ENCODE assay signal across 9 cellular contexts in genomic region chr16:75288596-75289120, GRCh38. TPM values are rescaled to one million over a fixed set of nuclear protein-coding genes. Genes with fewer than 3 reads are reported as not detected.
DNase-seq lines count a peak whose midpoint lies in the region; ATAC-seq and TF ChIP-seq lines count a peak whose summit lies in the region.
"Had no signal": no experiment of that assay in that cellular context is flagged by ENCODE, and none has a peak within 500 bp of the region (broad histone marks: within the 10 kb centered on the region; RNA-seq: fewer than 3 reads in every experiment).

No MANE protein-coding gene starts in this region.

- H3K27me3 ChIP-seq in PC-3 (ENCODE audit: low read length) = no peaks in the 10 kb centered on the region
- H3K27me3 ChIP-seq in stomach = no peaks in the 10 kb centered on the region
- H3K27me3 ChIP-seq: cardiac muscle cell had no signal

- H3K9me3 ChIP-seq in PC-3 (ENCODE audit: low read length) (no peaks in the 10 kb centered on the region), stomach (no peaks in the 10 kb centered on the region)

- no peak overlapping the region for H3K9ac ChIP-seq in PC-3 (ENCODE audit: low read length)

- H3K4me1 Mint-ChIP-seq in activated T-cell treated with anti-CD3 and anti-CD28 coated beads, Interleukin-2, amount 50 U/mL, for 4 hours (ENCODE audit: low read depth) = peaks cover 14% of the 10 kb centered on the region

- no peaks in the 10 kb centered on the region for H3K9me2 ChIP-seq in PC-3 (replicated peaks; ENCODE audit: low read length)

- H3K36me3 ChIP-seq in PC-3 (ENCODE audit: low read depth, low read length) = peaks cover 5% of the 10 kb centered on the region; the same call in 1 of the 2 replicates
- peaks cover 16 to 41% (median 31%) of the 10 kb centered on the region in 4 donors for H3K36me3 ChIP-seq in stomach

- H3K4me1 ChIP-seq in PC-3 (ENCODE audit: insufficient read depth, low read length) (peaks cover 12% of the 10 kb centered on the region; the same call in 1 of the 2 replicates), stomach (peaks cover 0 to 12% (median 5%) of the 10 kb centered on the region in 4 donors)

- H2AFZ ChIP-seq in PC-3 (ENCODE audit: low read length) = no peak overlapping the region

- H3K4me3 ChIP-seq in PC-3 (ENCODE audit: low read length) = no peak overlapping the region
- no peak overlapping the region for H3K4me3 ChIP-seq in stomach
- H3K4me3 ChIP-seq: cardiac muscle cell had no signal

- no peaks in the 10 kb centered on the region for H3K9me3 Mint-ChIP-seq in activated T-cell treated with anti-CD3 and anti-CD28 coated beads, Interleukin-2, amount 50 U/mL, for 4 hours

- BruUV-seq in PC-3 (replicated peaks; lab: Mats Ljungman, UMichigan) = no TSS peak

- no peaks in the 10 kb centered on the region for H3F3A ChIP-seq in PC-3 (ENCODE audit: low read length, unreplicated experiment)

- H3K27ac ChIP-seq in PC-3 (ENCODE audit: low read length) = peak overlapping the region; percentile 12; the same call in 1 of the 2 replicates
- peak overlapping the region in 3 of 5 donors; percentile 34 to 59 (median 45) for H3K27ac ChIP-seq in stomach
- H3K27ac ChIP-seq: cardiac muscle cell had no signal

- CTCF ChIA-PET in PC-3 (lab: Charles Lee) = no interaction called here

- ATAC-seq in PC-3 = no peak
- ATAC-seq in activated T-cell treated with anti-CD3 and anti-CD28 coated beads, Interleukin-2, amount 50 U/mL, for 4 hours = peak; percentile 89 to 91

- no peak for DNase-seq in PC-3
- DNase-seq in activated T-cell treated with anti-CD3 and anti-CD28 coated beads, Interleukin-2, amount 50 U/mL, for 4 hours = no peak
- peak; percentile 25 to 27 for DNase-seq in lung microvascular endothelial cell (ENCODE audit: low read depth in 2 of 2)
- no peak for DNase-seq in stomach
- DNase-seq in retina = no peak
- DNase-seq in hepatic stellate cell (ENCODE audit: low spot score) = no peak
- DNase-seq in NCI-H446 treated with DMSO at 0.1 percent for 48 hours (lab: John Stamatoyannopoulos, UW) = no peak
- DNase-seq: NCI-H146 had no signal

- H4K20me1 ChIP-seq in PC-3 (ENCODE audit: low read length) = no peaks in the 10 kb centered on the region

- no peak for TF ChIP-seq CTCF in PC-3 (conservative IDR thresholded peaks at IDR 0.05; ENCODE audit: low read depth, low read length)
- TF ChIP-seq CTCF in stomach (IDR thresholded peaks at IDR 0.05) = no peak

- intact Hi-C loops in PC-3 (cut with micrococcal nuclease) = no loop called here
- intact Hi-C loops in stomach (cut with DNase I; ENCODE audit: low total_unique reads) = no loop called here

- H3K27me3 Mint-ChIP-seq in activated T-cell treated with anti-CD3 and anti-CD28 coated beads, Interleukin-2, amount 50 U/mL, for 4 hours (ENCODE audit: low read depth) = peaks cover 10% of the 10 kb centered on the region

- TF ChIP-seq EP300 in stomach (IDR thresholded peaks at IDR 0.05) = no peak

- 82 to 94% (median 88%) methylated on average over 9 to 10 of the region's 10 CpGs for WGBS in stomach, 5 donors

- peaks cover 32% of the 10 kb centered on the region for H3K36me3 Mint-ChIP-seq in activated T-cell treated with anti-CD3 and anti-CD28 coated beads, Interleukin-2, amount 50 U/mL, for 4 hours (ENCODE audit: insufficient read depth)

- H3K79me2 ChIP-seq in PC-3 (ENCODE audit: low read length) = no peaks in the 10 kb centered on the region

- no peak overlapping the region for H3K4me3 Mint-ChIP-seq in activated T-cell treated with anti-CD3 and anti-CD28 coated beads, Interleukin-2, amount 50 U/mL, for 4 hours

- no peak overlapping the region for H3K4me2 ChIP-seq in PC-3 (ENCODE audit: low read length)

- POLR2A ChIA-PET in PC-3 (lab: Charles Lee; ENCODE audit: unreplicated experiment) = interaction anchor here (0.5 kb wide), 1 partner anchor 154 kb away, joined by 3 read pairs; no protein-coding TSS in a partner anchor

- TF ChIP-seq POLR2A in stomach (IDR thresholded peaks at IDR 0.05) = no peak

RNA-seq across cellular contexts. Expression of gene BCAR1, which starts 37.2 kb away (rescaled TPM):
- 49.3 and 68.0 TPM in 2 replicates for total RNA-seq in PC-3 (2014; rRNA removed)
- total RNA-seq in activated T-cell treated with anti-CD3 and anti-CD28 coated beads, Interleukin-2, amount 50 U/mL, for 4 hours = 1 to 10 TPM; 1.5 to 4.3 (median 2.9) TPM
- total RNA-seq in lung microvascular endothelial cell = 65.2 and 104 TPM in 2 replicates
- total RNA-seq in stomach = 100 to 1,000 TPM in 3 of 5 donors, 10 to 100 TPM in 2; 44.4 to 219 (median 122) TPM
- 10 to 100 TPM; 34.7 to 51.5 (median 45.6) TPM for polyA plus RNA-seq in stomach

Comparison
In these comparisons a context has a peak if more than half of its experiments do, and no peak if none do; other contexts are left out.
1. DNase-seq: peak in lung microvascular endothelial cell (2 of 2); none in PC-3 (single experiment), activated T-cell treated with anti-CD3 and anti-CD28 coated beads, Interleukin-2, amount 50 U/mL, for 4 hours (single experiment), stomach (single experiment), retina (single experiment), hepatic stellate cell (single experiment) and NCI-H446 treated with DMSO at 0.1 percent for 48 hours (single experiment).